In the genomic region with DNA sequence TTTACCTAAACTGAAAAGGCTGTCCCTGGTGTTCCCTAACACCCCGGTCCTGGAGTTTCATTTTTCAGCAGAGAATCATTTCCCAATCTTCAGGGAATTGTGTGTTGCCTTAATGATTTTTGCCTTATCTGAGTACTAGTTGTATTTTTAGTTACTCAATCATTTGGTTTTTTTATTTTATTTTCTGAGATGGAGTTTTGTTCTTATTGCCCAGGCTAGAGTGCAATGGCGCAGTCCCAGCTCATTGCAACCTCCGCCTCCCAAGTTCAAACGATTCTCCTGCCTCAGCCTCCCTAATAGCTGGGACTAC, we compare ENCODE assay signal across 25 cellular contexts. TPM values are rescaled to one million over a fixed set of nuclear protein-coding genes. Genes with fewer than 3 reads are reported as not detected.
DNase-seq lines count a peak whose midpoint lies in the region; ATAC-seq and TF ChIP-seq lines count a peak whose summit lies in the region.
"Had no signal": no experiment of that assay in that cellular context is flagged by ENCODE, and none has a peak within 500 bp of the region (broad histone marks: within the 10 kb centered on the region; RNA-seq: fewer than 3 reads in every experiment).

No MANE protein-coding gene starts in this region.

- H3K4me3 ChIP-seq in ascending aorta: no peak overlapping the region
- H3K4me3 ChIP-seq: coronary artery, GM23248, lung, psoas muscle, skin epidermis had no signal

- H3K9me3 Mint-ChIP-seq in central memory CD8-positive, alpha-beta T cell: no peaks in the 10 kb centered on the region
- no peaks in the 10 kb centered on the region for H3K9me3 Mint-ChIP-seq in stimulated activated effector memory CD8-positive, alpha-beta T cell treated with anti-CD3 and anti-CD28 coated beads, Interleukin-12 subunit alpha, Interleukin-12 subunit beta, amount 100 ng/mL, for 72 hours
- H3K9me3 Mint-ChIP-seq: activated CD4-positive, alpha-beta T cell treated with anti-CD3 and anti-CD28 coated beads, Interleukin-2, amount 10 ng/mL, durations not matched to agents 7 days and 5 days; activated naive CD4-positive, alpha-beta T cell treated with anti-CD3 and anti-CD28 coated beads for 36 hours; activated T-cell treated with anti-CD3 and anti-CD28 coated beads, Interleukin-2, amount 50 U/mL, for 72 hours; IgD-negative memory B cell had no signal

- H3K4me1 Mint-ChIP-seq in central memory CD8-positive, alpha-beta T cell: peaks cover 3% of the 10 kb centered on the region
- H3K4me1 Mint-ChIP-seq in stimulated activated effector memory CD8-positive, alpha-beta T cell treated with anti-CD3 and anti-CD28 coated beads, Interleukin-12 subunit alpha, Interleukin-12 subunit beta, amount 100 ng/mL, for 72 hours: no peaks in the 10 kb centered on the region
- H3K4me1 Mint-ChIP-seq: activated CD8-positive, alpha-beta memory T cell treated with anti-CD3 and anti-CD28 coated beads, Interleukin-2, amount 10 ng/mL, durations not matched to agents 7 days and 5 days had no signal

- H3K27me3 Mint-ChIP-seq in central memory CD8-positive, alpha-beta T cell: no peaks in the 10 kb centered on the region
- H3K27me3 Mint-ChIP-seq: activated CD4-positive, alpha-beta T cell treated with anti-CD3 and anti-CD28 coated beads, Interleukin-2, amount 10 ng/mL, durations not matched to agents 7 days and 5 days; activated CD8-positive, alpha-beta memory T cell treated with anti-CD3 and anti-CD28 coated beads, Interleukin-2, amount 10 ng/mL, durations not matched to agents 7 days and 5 days; IgD-negative memory B cell had no signal

- peak overlapping the region; percentile 46 for H3K27ac Mint-ChIP-seq in central memory CD8-positive, alpha-beta T cell (ENCODE audit: low read depth)
- H3K27ac Mint-ChIP-seq in stimulated activated effector memory CD8-positive, alpha-beta T cell treated with anti-CD3 and anti-CD28 coated beads, Interleukin-12 subunit alpha, Interleukin-12 subunit beta, amount 100 ng/mL, for 72 hours: peak overlapping the region; percentile 37
- H3K27ac Mint-ChIP-seq: activated CD4-positive, alpha-beta T cell treated with anti-CD3 and anti-CD28 coated beads, Interleukin-2, amount 10 ng/mL, durations not matched to agents 7 days and 5 days; activated CD8-positive, alpha-beta memory T cell treated with anti-CD3 and anti-CD28 coated beads, Interleukin-2, amount 10 ng/mL, durations not matched to agents 7 days and 5 days; activated naive CD4-positive, alpha-beta T cell treated with anti-CD3 and anti-CD28 coated beads for 36 hours; activated T-cell treated with anti-CD3 and anti-CD28 coated beads, Interleukin-2, amount 50 U/mL, for 72 hours had no signal

- H3K4me3 Mint-ChIP-seq in central memory CD8-positive, alpha-beta T cell: no peak overlapping the region
- no peak overlapping the region for H3K4me3 Mint-ChIP-seq in stimulated activated effector memory CD8-positive, alpha-beta T cell treated with anti-CD3 and anti-CD28 coated beads, Interleukin-12 subunit alpha, Interleukin-12 subunit beta, amount 100 ng/mL, for 72 hours
- H3K4me3 Mint-ChIP-seq: activated CD4-positive, alpha-beta T cell treated with anti-CD3 and anti-CD28 coated beads, Interleukin-2, amount 10 ng/mL, durations not matched to agents 7 days and 5 days; activated CD8-positive, alpha-beta memory T cell treated with anti-CD3 and anti-CD28 coated beads, Interleukin-2, amount 10 ng/mL, durations not matched to agents 7 days and 5 days; activated naive CD4-positive, alpha-beta T cell treated with anti-CD3 and anti-CD28 coated beads for 36 hours; activated T-cell treated with anti-CD3 and anti-CD28 coated beads, Interleukin-2, amount 50 U/mL, for 72 hours had no signal

- H3K27ac ChIP-seq in ascending aorta: peak overlapping the region in 1 of 2 donors; percentile 71
- H3K27ac ChIP-seq: 22Rv1, psoas muscle, WERI-Rb-1 had no signal

- DNase-seq in SKM-1 treated with dmso at 0.1 percent for 144 hours (lab: John Stamatoyannopoulos, UW; ENCODE audit: unreplicated experiment): peak; percentile 24
- no peak for DNase-seq in SKM-1 (lab: John Stamatoyannopoulos, UW; ENCODE audit: unreplicated experiment)
- no peak for DNase-seq in central memory CD8-positive, alpha-beta T cell (ENCODE audit: low spot score in 2 of 2)
- DNase-seq in stimulated activated effector memory CD8-positive, alpha-beta T cell treated with anti-CD3 and anti-CD28 coated beads, Interleukin-12 subunit alpha, Interleukin-12 subunit beta, amount 100 ng/mL, for 72 hours (ENCODE audit: low spot score in 2 of 2): no peak
- DNase-seq in ascending aorta (ENCODE audit: low spot score in 2 of 2): no peak
- DNase-seq in NCI-H2171 (lab: John Stamatoyannopoulos, UW): no peak
- DNase-seq: activated CD4-positive, alpha-beta T cell treated with anti-CD3 and anti-CD28 coated beads, Interleukin-2, amount 10 ng/mL, durations not matched to agents 7 days and 5 days; activated CD8-positive, alpha-beta memory T cell treated with anti-CD3 and anti-CD28 coated beads, Interleukin-2, amount 10 ng/mL, durations not matched to agents 7 days and 5 days; activated naive CD4-positive, alpha-beta T cell treated with anti-CD3 and anti-CD28 coated beads for 36 hours; activated T-cell treated with anti-CD3 and anti-CD28 coated beads, Interleukin-2, amount 50 U/mL, for 72 hours; amygdala; DMS153; GM23248; NCI-H1105; NCI-H2029; NCI-H226; NCI-H748 treated with DMSO at 0.1 percent for 48 hours; psoas muscle; T-helper 9 cell; WERI-Rb-1 had no signal

- no peaks in the 10 kb centered on the region for H3K9me3 ChIP-seq in ascending aorta
- H3K9me3 ChIP-seq: psoas muscle had no signal

- peaks cover 11% of the 10 kb centered on the region for H3K36me3 Mint-ChIP-seq in central memory CD8-positive, alpha-beta T cell (ENCODE audit: insufficient read depth)
- peaks cover 38% of the 10 kb centered on the region for H3K36me3 Mint-ChIP-seq in stimulated activated effector memory CD8-positive, alpha-beta T cell treated with anti-CD3 and anti-CD28 coated beads, Interleukin-12 subunit alpha, Interleukin-12 subunit beta, amount 100 ng/mL, for 72 hours

- H3K27me3 ChIP-seq in ascending aorta: no peaks in the 10 kb centered on the region

- TF ChIP-seq CTCF in ascending aorta (IDR thresholded peaks at IDR 0.05): no peak

- ATAC-seq in central memory CD8-positive, alpha-beta T cell (replicated peaks; ENCODE audit: extremely low read depth, poor library complexity, severe bottlenecking): no peak
- no peak for ATAC-seq in stimulated activated effector memory CD8-positive, alpha-beta T cell treated with anti-CD3 and anti-CD28 coated beads, Interleukin-12 subunit alpha, Interleukin-12 subunit beta, amount 100 ng/mL, for 72 hours
- ATAC-seq: activated CD8-positive, alpha-beta memory T cell treated with anti-CD3 and anti-CD28 coated beads, Interleukin-2, amount 10 ng/mL, durations not matched to agents 7 days and 5 days; activated T-cell treated with anti-CD3 and anti-CD28 coated beads, Interleukin-2, amount 50 U/mL, for 72 hours; psoas muscle had no signal

- peaks cover 5 to 18% of the 10 kb centered on the region in 2 donors for H3K36me3 ChIP-seq in ascending aorta
- H3K36me3 ChIP-seq: WERI-Rb-1 had no signal

- peaks cover 3 to 24% of the 10 kb centered on the region in 2 donors for H3K4me1 ChIP-seq in ascending aorta

- intact Hi-C loops in ascending aorta (cut with DNase I): no loop called here

RNA-seq across cellular contexts. Expression of gene CCS, which starts 7.9 kb away (rescaled TPM):
- 50.4 TPM for total RNA-seq in ascending aorta

RNA-seq across cellular contexts. Expression of gene CCDC87, which starts 8.0 kb away (rescaled TPM):
- 0.21 TPM for total RNA-seq in ascending aorta

RNA-seq across cellular contexts. Expression of gene RBM14, which starts 15.6 kb away (rescaled TPM):
- 39.2 TPM for total RNA-seq in ascending aorta

RNA-seq across cellular contexts. Expression of gene CTSF, which starts 32.5 kb away (rescaled TPM):
- 98.8 TPM for total RNA-seq in ascending aorta

RNA-seq across cellular contexts. Expression of gene RBM4, which starts 37.6 kb away (rescaled TPM):
- 79.5 TPM for total RNA-seq in ascending aorta
